In the genomic region with DNA sequence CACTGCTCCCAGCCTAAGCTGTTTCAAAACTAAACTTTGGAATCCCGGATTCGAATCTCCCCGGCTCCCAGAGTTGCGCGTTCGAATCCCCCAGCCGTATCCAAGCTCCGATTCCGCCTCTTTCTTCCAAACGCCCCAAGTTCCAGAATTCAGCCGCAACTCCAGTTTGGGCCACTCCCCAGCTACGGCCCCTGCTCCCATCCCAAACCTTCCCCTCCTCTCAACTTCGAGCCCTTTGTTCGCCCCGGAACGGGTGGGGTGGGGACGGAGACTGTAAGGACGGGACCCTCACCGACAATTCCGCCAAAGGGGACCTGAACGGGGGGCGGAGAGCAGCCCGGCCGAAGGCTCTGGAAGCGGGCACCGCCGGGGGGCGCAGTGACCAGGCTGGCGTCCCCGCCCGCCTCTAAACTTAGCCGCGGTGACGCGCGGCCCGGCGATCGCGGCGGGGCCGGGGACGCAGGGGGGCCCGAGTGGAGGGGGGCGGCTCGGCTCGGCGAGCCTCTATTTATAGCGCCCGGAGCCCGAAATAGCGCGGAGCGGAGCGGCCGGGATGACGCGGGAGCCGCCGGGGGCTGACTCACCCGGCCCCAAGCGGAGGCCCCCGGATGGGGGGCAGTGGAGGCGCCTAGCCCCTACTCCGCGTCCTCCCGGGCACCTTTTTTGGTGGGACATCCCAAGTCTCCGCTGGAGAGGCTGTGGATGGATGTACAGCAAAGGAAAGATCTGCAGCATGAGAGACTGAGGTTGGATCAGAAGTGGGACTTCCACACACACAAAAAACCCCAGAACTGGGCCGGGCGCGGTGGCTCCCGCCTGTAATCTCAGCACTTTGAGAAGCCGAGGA, we compare ENCODE assay signal across 9 cellular contexts. TPM values are rescaled to one million over a fixed set of nuclear protein-coding genes. Genes with fewer than 3 reads are reported as not detected.
DNase-seq lines count a peak whose midpoint lies in the region; ATAC-seq, FAIRE-seq and TF ChIP-seq lines count a peak whose summit lies in the region.
"Had no signal": no experiment of that assay in that cellular context is flagged by ENCODE, and none has a peak within 500 bp of the region (broad histone marks: within the 10 kb centered on the region; RNA-seq: fewer than 3 reads in every experiment).

No MANE protein-coding gene starts in this region.

- H3K27ac ChIP-seq in A549 (peak overlapping the region; percentile 52 to 89), pancreas (no peak overlapping the region)
- H3K27ac ChIP-seq: neutrophil had no signal

- peak overlapping the region; percentile 96 for H3K4me2 ChIP-seq in A549

- no peak for TF ChIP-seq RAD21 in A549 (conservative IDR thresholded peaks at IDR 0.05 in 1 of 2, IDR thresholded peaks at IDR 0.05 in 1 of 2)

- H3K9me3 Mint-ChIP-seq in activated CD4-positive, alpha-beta memory T cell treated with anti-CD3 and anti-CD28 coated beads for 36 hours = no peaks in the 10 kb centered on the region

- H3K36me3 Mint-ChIP-seq in activated CD4-positive, alpha-beta memory T cell treated with anti-CD3 and anti-CD28 coated beads for 36 hours = no peaks in the 10 kb centered on the region

- intact Hi-C loops in activated CD4-positive, alpha-beta memory T cell treated with anti-CD3 and anti-CD28 coated beads for 36 hours (cut with micrococcal nuclease) = loop anchor here (10.0 kb wide), 1 partner anchor 156 kb away; a partner anchor contains a TSS
- intact Hi-C loops in pancreas (cut with DNase I) = no loop called here

- no peak for TF ChIP-seq EP300 in A549 (IDR thresholded peaks at IDR 0.05)

- H3K9me3 ChIP-seq in A549 (no peaks in the 10 kb centered on the region), pancreas (no peaks in the 10 kb centered on the region)
- H3K9me3 ChIP-seq: neutrophil had no signal

- DNase-seq in A549 (ENCODE audit: low read depth in 1 of 2, low spot score in 1 of 2) (peak in 1 of 2 experiments; percentile 68), GM12892 (ENCODE audit: insufficient read length) (no peak), foreskin melanocyte (peak; percentile 30), pancreas (peak in 5 of 6 donors; percentile 12 to 72 (median 54)), superior temporal gyrus (ENCODE audit: extremely low spot score) (no peak), medulla oblongata (ENCODE audit: extremely low spot score) (no peak)
- peak; percentile 50 for DNase-seq in activated CD4-positive, alpha-beta memory T cell treated with anti-CD3 and anti-CD28 coated beads for 36 hours
- no peak for DNase-seq in NK-92 treated with Interleukin-12 subunit alpha and Interleukin-12 subunit beta, amount 100 ng/mL, for 24 hours (lab: John Stamatoyannopoulos, UW)

- peak overlapping the region; percentile 70 for H3K4me3 Mint-ChIP-seq in activated CD4-positive, alpha-beta memory T cell treated with anti-CD3 and anti-CD28 coated beads for 36 hours

- peaks cover 4% of the 10 kb centered on the region for H3K27me3 Mint-ChIP-seq in activated CD4-positive, alpha-beta memory T cell treated with anti-CD3 and anti-CD28 coated beads for 36 hours

- H3K4me1 ChIP-seq in A549 (peaks cover 23% of the 10 kb centered on the region), pancreas (peaks cover 0 to 3% (median 0%) of the 10 kb centered on the region in 3 donors)

- FAIRE-seq in A549 (lab: Jason Lieb, UNC) (no peak), GM12892 (lab: Jason Lieb, UNC) (peak; percentile 40), pancreas (lab: Jason Lieb, UNC) (no peak)

- peak; percentile 65 for TF ChIP-seq CTCF in A549 (IDR thresholded peaks at IDR 0.05)
- no peak for TF ChIP-seq CTCF in pancreas (IDR thresholded peaks at IDR 0.05)

- no peak overlapping the region for H3K27ac Mint-ChIP-seq in activated CD4-positive, alpha-beta memory T cell treated with anti-CD3 and anti-CD28 coated beads for 36 hours

- WGBS in A549 (ENCODE audit: missing lambda C conversion rate) = 11% methylated on average over 42 of the region's 73 CpGs
- 2% methylated on average over 60 to 73 of the region's 73 CpGs for WGBS in pancreas, 2 donors

- POLR2A ChIA-PET in A549 (lab: Yijun Ruan, JAX) = interaction anchor here (0.9 to 1.1 kb wide), 3 partner anchors 11 to 50 kb away, joined by 3 to 6 read pairs (median 3); no protein-coding TSS in a partner anchor
- POLR2A ChIA-PET in activated CD4-positive, alpha-beta memory T cell treated with anti-CD3 and anti-CD28 coated beads for 36 hours (lab: Charles Lee) = no interaction called here

- no peaks in the 10 kb centered on the region for H3K36me3 ChIP-seq in pancreas
- H3K36me3 ChIP-seq: neutrophil had no signal

- peak overlapping the region; percentile 67 for H3K4me3 ChIP-seq in A549
- H3K4me3 ChIP-seq in pancreas = peak overlapping the region in 3 of 4 donors; percentile 18 to 55 (median 40)

- H3K4me1 Mint-ChIP-seq in activated CD4-positive, alpha-beta memory T cell treated with anti-CD3 and anti-CD28 coated beads for 36 hours (ENCODE audit: low read depth) = peaks cover 28% of the 10 kb centered on the region

- CTCF ChIA-PET in A549 (lab: Yijun Ruan, JAX) = interaction anchor here (0.7 to 27.6 kb wide), 12 partner anchors 11 to 688 kb away, joined by 3 to 1883 read pairs (median 6); a partner anchor contains a TSS
- CTCF ChIA-PET in activated CD4-positive, alpha-beta memory T cell treated with anti-CD3 and anti-CD28 coated beads for 36 hours (lab: Charles Lee) = interaction anchor here (0.6 to 4.2 kb wide), 6 partner anchors 8 to 57 kb away, joined by 3 to 63 read pairs (median 6); no protein-coding TSS in a partner anchor

- TF ChIP-seq POLR2A in A549 (IDR thresholded peaks at IDR 0.05; ENCODE audit: low read length) (no peak), GM12892 (IDR thresholded peaks at IDR 0.05; ENCODE audit: low read depth, low read length) (no peak)

- ATAC-seq in A549 (peak; percentile 2 to 10; a peak in 3 of 6 replicates), pancreas (peak in 3 of 4 donors; percentile 1 to 3 (median 3))

- no peaks in the 10 kb centered on the region for H3K27me3 ChIP-seq in pancreas

TF ChIP-seq in A549, 52 proteins besides CTCF, POLR2A, EP300 and RAD21 (continues in another document):
- peak; percentile 96 for TF ChIP-seq HDAC2 (IDR thresholded peaks at IDR 0.05)
- no peak for TF ChIP-seq PHF8 (IDR thresholded peaks at IDR 0.05; ENCODE audit: borderline replicate concordance, low read depth)
- no peak for TF ChIP-seq MAZ (IDR thresholded peaks at IDR 0.05; ENCODE audit: borderline replicate concordance, low read depth, low read length)

RNA-seq across cellular contexts. Expression of a gene that starts 4.9 kb away (rescaled TPM):
- polyA plus RNA-seq in A549 (2011; rRNA removed) (81.7 and 109 TPM in 2 replicates), A549 (2017; fragmentation: RNase III; extraction: RNeasy Plus Mini Kit Qiagen cat#74134 plus additional on column Dnase treatment) (89.7 to 97.6 TPM (median 93.0 TPM) in 3 replicates), pancreas (10 to 100 TPM; 35.3 to 42.3 TPM)
- 165 and 195 TPM in 2 replicates for polyA plus RNA-seq in A549 (2012; cell fraction: cytosol; rRNA removed)
- polyA plus RNA-seq in A549 (2012; cell fraction: nucleus; rRNA removed) = 178 and 201 TPM in 2 replicates
- polyA minus RNA-seq in A549 (2011; rRNA and poly(A)+ RNA removed) = 175 and 210 TPM in 2 replicates
- 39.3 TPM for polyA plus RNA-seq in GM12892 (2012; ENCODE audit: missing spikeins)
- 10 to 100 TPM; 59.4 to 59.7 TPM for total RNA-seq in activated CD4-positive, alpha-beta memory T cell treated with anti-CD3 and anti-CD28 coated beads for 36 hours
- total RNA-seq in pancreas = 10 to 100 TPM; 28.9 to 33.5 (median 32.9) TPM

RNA-seq across cellular contexts. Expression of a gene that starts 22.2 kb away (rescaled TPM):
- polyA plus RNA-seq in A549 (2011; rRNA removed) = 11.7 and 15.1 TPM in 2 replicates
- 22.5 and 22.8 TPM in 2 replicates for polyA plus RNA-seq in A549 (2012; cell fraction: cytosol; rRNA removed)
- 17.7 and 21.5 TPM in 2 replicates for polyA plus RNA-seq in A549 (2012; cell fraction: nucleus; rRNA removed)
- polyA plus RNA-seq in A549 (2017; fragmentation: RNase III; extraction: RNeasy Plus Mini Kit Qiagen cat#74134 plus additional on column Dnase treatment) = 28.2 to 34.0 TPM (median 31.2 TPM) in 3 replicates
- 7.0 and 9.0 TPM in 2 replicates for polyA minus RNA-seq in A549 (2011; rRNA and poly(A)+ RNA removed)
- 4.4 TPM for polyA plus RNA-seq in GM12892 (2012; ENCODE audit: missing spikeins)
- 10 to 100 TPM; 11.1 to 12.6 TPM for total RNA-seq in activated CD4-positive, alpha-beta memory T cell treated with anti-CD3 and anti-CD28 coated beads for 36 hours
- 1 to 10 TPM in 5 of 6 donors, under 1 TPM in 1; 0.91 to 5.3 (median 2.9) TPM for total RNA-seq in pancreas
- polyA plus RNA-seq in pancreas = 1 to 10 TPM; 1.6 to 3.3 TPM

RNA-seq across cellular contexts. Expression of a gene that starts 23.7 kb away (rescaled TPM):
- 3.2 and 5.7 TPM in 2 replicates for polyA plus RNA-seq in A549 (2011; rRNA removed)
- polyA plus RNA-seq in A549 (2012; cell fraction: cytosol; rRNA removed) = 12.6 and 19.2 TPM in 2 replicates
- polyA plus RNA-seq in A549 (2012; cell fraction: nucleus; rRNA removed) = 33.8 and 53.7 TPM in 2 replicates
- 18.9 to 23.2 TPM (median 20.9 TPM) in 3 replicates for polyA plus RNA-seq in A549 (2017; fragmentation: RNase III; extraction: RNeasy Plus Mini Kit Qiagen cat#74134 plus additional on column Dnase treatment)
- 5.7 and 7.2 TPM in 2 replicates for polyA minus RNA-seq in A549 (2011; rRNA and poly(A)+ RNA removed)
- polyA plus RNA-seq in GM12892 (2012; ENCODE audit: missing spikeins) = 4.6 TPM
- total RNA-seq in activated CD4-positive, alpha-beta memory T cell treated with anti-CD3 and anti-CD28 coated beads for 36 hours = 1 to 10 TPM; 8.1 to 9.2 TPM
- total RNA-seq in pancreas = 10 to 100 TPM; 22.8 to 42.7 (median 27.6) TPM
- polyA plus RNA-seq in pancreas = 10 to 100 TPM; 50.5 to 54.4 TPM

RNA-seq across cellular contexts. Expression of a gene that starts 39.2 kb away (rescaled TPM):
- polyA plus RNA-seq in A549 (2011; rRNA removed) (27.9 and 48.8 TPM in 2 replicates), A549 (2017; fragmentation: RNase III; extraction: RNeasy Plus Mini Kit Qiagen cat#74134 plus additional on column Dnase treatment) (0.57 to 0.65 TPM (median 0.58 TPM) in 3 replicates), pancreas (10 to 100 TPM; 12.9 to 21.6 TPM)
- polyA plus RNA-seq in A549 (2012; cell fraction: cytosol; rRNA removed) = 90.2 and 102 TPM in 2 replicates
- 424 and 553 TPM in 2 replicates for polyA plus RNA-seq in A549 (2012; cell fraction: nucleus; rRNA removed)
- polyA minus RNA-seq in A549 (2011; rRNA and poly(A)+ RNA removed) = 82.7 and 141 TPM in 2 replicates
- 1.1 TPM for polyA plus RNA-seq in GM12892 (2012; ENCODE audit: missing spikeins)
- 1 to 10 TPM; 3.7 to 5.9 TPM for total RNA-seq in activated CD4-positive, alpha-beta memory T cell treated with anti-CD3 and anti-CD28 coated beads for 36 hours
- total RNA-seq in pancreas = 10 to 100 TPM in 1 of 6 donors, 1 to 10 TPM in 3, under 1 TPM in 2; 0.79 to 17.0 (median 5.7) TPM

RNA-seq across cellular contexts. Expression of a gene that starts 58.2 kb away (rescaled TPM):
- polyA plus RNA-seq in A549 (2011; rRNA removed) = 12.9 and 15.0 TPM in 2 replicates
- polyA plus RNA-seq in A549 (2012; cell fraction: cytosol; rRNA removed) = 25.0 and 32.1 TPM in 2 replicates
- polyA plus RNA-seq in A549 (2012; cell fraction: nucleus; rRNA removed) = 99.2 and 129 TPM in 2 replicates
- polyA plus RNA-seq in A549 (2017; fragmentation: RNase III; extraction: RNeasy Plus Mini Kit Qiagen cat#74134 plus additional on column Dnase treatment) = 19.8 to 21.5 TPM (median 19.9 TPM) in 3 replicates
- polyA minus RNA-seq in A549 (2011; rRNA and poly(A)+ RNA removed) = 24.4 and 27.1 TPM in 2 replicates
- polyA plus RNA-seq in GM12892 (2012; ENCODE audit: missing spikeins) = 12.0 TPM
- total RNA-seq in activated CD4-positive, alpha-beta memory T cell treated with anti-CD3 and anti-CD28 coated beads for 36 hours = 10 to 100 TPM; 27.2 to 27.4 TPM
- 10 to 100 TPM in 2 of 6 donors, 1 to 10 TPM in 4; 7.1 to 13.0 (median 8.1) TPM for total RNA-seq in pancreas
- polyA plus RNA-seq in pancreas = 10 to 100 TPM; 16.1 to 19.5 TPM

Comparison
In these comparisons a context has a peak if more than half of its experiments do, and no peak if none do; other contexts are left out.
1. DNase-seq: peak in activated CD4-positive, alpha-beta memory T cell treated with anti-CD3 and anti-CD28 coated beads for 36 hours (single experiment), foreskin melanocyte (single experiment) and pancreas (5 of 6); none in GM12892 (single experiment), superior temporal gyrus (single experiment), NK-92 treated with Interleukin-12 subunit alpha and Interleukin-12 subunit beta, amount 100 ng/mL, for 24 hours (single experiment) and medulla oblongata (single experiment).
2. H3K27ac ChIP-seq: peak in A549 (2 of 2); none in pancreas (0 of 4).